Comparison of ENCODE assay signal across 1 cellular context in the genomic region with DNA sequence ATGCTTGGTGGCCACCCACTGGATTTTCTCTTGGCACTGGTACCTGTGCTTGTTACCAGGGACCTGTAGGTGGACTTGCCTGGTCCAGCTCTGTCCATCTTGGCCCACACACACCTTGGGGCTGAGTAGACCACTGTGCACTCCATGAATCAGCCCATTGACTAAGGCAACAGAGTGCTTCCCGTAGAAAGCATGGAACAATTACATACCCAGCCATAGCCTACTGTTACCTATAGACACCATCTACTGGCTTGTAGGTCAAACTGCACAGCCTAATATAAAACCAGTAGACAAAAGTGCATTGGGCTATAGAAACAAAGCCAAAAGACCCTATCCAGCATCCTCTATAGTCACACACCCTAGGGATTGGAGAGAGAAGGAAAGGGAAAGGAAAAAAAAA.
TF ChIP-seq lines count a peak whose summit lies in the region.

No MANE protein-coding gene starts in this region.

TF ChIP-seq in H1, 55 proteins besides CTCF, POLR2A, EP300 and RAD21 (continued from another document):
- TF ChIP-seq BRCA1 (IDR thresholded peaks at IDR 0.05; ENCODE audit: low read depth, low read length) (no peak), EZH2 (IDR thresholded peaks at IDR 0.05; ENCODE audit: low read depth, low read length, severe bottlenecking) (no peak), FOSL1 (IDR thresholded peaks at IDR 0.05; ENCODE audit: insufficient read depth, low read depth, low read length) (no peak), SRF (IDR thresholded peaks at IDR 0.05; ENCODE audit: low read depth, low read length) (no peak), TBP (IDR thresholded peaks at IDR 0.05; ENCODE audit: low read depth, low read length) (no peak), SIX5 (IDR thresholded peaks at IDR 0.05; ENCODE audit: low read depth, low read length) (no peak), CHD2 (IDR thresholded peaks at IDR 0.05; ENCODE audit: low read length) (no peak), RBBP5 (IDR thresholded peaks at IDR 0.05; ENCODE audit: borderline replicate concordance, low read depth, low read length) (no peak), TAF1 (IDR thresholded peaks at IDR 0.05; ENCODE audit: low read depth, low read length) (no peak), TCF12 (IDR thresholded peaks at IDR 0.05; ENCODE audit: low read depth, low read length) (no peak)
- TF ChIP-seq, protein P1, sequence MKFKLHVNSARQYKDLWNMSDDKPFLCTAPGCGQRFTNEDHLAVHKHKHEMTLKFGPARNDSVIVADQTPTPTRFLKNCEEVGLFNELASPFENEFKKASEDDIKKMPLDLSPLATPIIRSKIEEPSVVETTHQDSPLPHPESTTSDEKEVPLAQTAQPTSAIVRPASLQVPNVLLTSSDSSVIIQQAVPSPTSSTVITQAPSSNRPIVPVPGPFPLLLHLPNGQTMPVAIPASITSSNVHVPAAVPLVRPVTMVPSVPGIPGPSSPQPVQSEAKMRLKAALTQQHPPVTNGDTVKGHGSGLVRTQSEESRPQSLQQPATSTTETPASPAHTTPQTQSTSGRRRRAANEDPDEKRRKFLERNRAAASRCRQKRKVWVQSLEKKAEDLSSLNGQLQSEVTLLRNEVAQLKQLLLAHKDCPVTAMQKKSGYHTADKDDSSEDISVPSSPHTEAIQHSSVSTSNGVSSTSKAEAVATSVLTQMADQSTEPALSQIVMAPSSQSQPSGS (IDR thresholded peaks at IDR 0.05; ENCODE audit: low read length), result no peak
- TF ChIP-seq, protein P2, sequence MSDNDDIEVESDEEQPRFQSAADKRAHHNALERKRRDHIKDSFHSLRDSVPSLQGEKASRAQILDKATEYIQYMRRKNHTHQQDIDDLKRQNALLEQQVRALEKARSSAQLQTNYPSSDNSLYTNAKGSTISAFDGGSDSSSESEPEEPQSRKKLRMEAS (IDR thresholded peaks at IDR 0.05), result no peak
